21 cellular contexts compared by ENCODE assay signal in the genomic region with DNA sequence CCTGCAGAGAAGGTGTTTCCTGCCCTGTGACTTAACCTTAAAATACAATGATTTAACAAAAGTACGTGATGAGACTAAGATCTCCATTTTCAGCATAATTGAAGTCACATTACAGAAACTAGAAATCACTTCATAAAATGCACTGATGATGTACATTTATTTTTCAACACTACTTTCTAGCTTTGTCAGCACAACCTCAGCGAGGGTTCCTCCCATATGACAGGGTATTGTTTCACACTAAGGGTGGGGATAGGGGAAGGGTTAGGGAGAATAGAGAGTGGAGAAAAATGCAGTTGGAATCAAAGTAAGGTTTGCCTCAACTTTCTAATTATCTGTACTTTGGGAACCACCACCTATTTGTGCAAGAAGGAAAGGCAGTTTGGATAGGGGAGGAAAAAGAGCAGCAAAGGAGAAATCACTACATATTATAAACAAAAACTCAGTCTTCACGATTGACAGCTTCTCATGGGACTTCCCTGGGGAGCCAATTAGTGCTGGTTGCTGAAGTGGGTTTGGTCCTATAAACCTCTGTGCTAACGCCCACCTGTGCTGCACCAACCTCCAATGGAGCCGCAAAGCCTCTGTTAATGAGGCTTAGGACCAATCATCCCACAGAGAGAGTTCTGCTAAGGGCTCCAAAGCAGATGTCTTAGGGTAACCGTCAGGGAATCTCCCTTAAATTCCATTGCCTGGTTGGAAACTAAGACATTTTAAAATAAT.
DNase-seq lines count a peak whose midpoint lies in the region; ATAC-seq, FAIRE-seq and TF ChIP-seq lines count a peak whose summit lies in the region.
"Had no signal": no experiment of that assay in that cellular context is flagged by ENCODE, and none has a peak within 500 bp of the region (broad histone marks: within the 10 kb centered on the region; RNA-seq: fewer than 3 reads in every experiment).

No MANE protein-coding gene starts in this region.

- TF ChIP-seq EP300 in GM12878 (IDR thresholded peaks at IDR 0.05; ENCODE audit: borderline replicate concordance in 1 of 2, control insufficient read depth in 1 of 2, low read depth in 2 of 2, low read length in 2 of 2): peak in 1 of 2 experiments; percentile 17; a peak in 1 of 4 replicates

- in situ Hi-C loops in GM12878 (cut with MboI): no loop called here

- H3K79me2 ChIP-seq in GM12878 (ENCODE audit: control insufficient read depth, insufficient read depth, low read length): no peaks in the 10 kb centered on the region

- H3K4me1 ChIP-seq in GM12878 (ENCODE audit: control insufficient read depth, insufficient read depth, low read length): no peaks in the 10 kb centered on the region
- peaks cover 0 to 25% of the 10 kb centered on the region in 2 donors for H3K4me1 ChIP-seq in left lung

- CTCF ChIA-PET in GM12878 (lab: Yijun Ruan, JAX): no interaction called here

- H3K36me3 ChIP-seq in GM12878 (ENCODE audit: control insufficient read depth in 2 of 2, insufficient read depth in 2 of 2, low read length in 1 of 2) (no peaks in the 10 kb centered on the region), left lung (no peaks in the 10 kb centered on the region)

- TF ChIP-seq CTCF in GM12878 (IDR thresholded peaks at IDR 0.05 in 2 of 3, conservative IDR thresholded peaks at IDR 0.05 in 1 of 3; ENCODE audit: control insufficient read depth in 2 of 3, extremely low read depth in 1 of 3, insufficient read depth in 1 of 3, low read depth in 3 of 3, low read length in 3 of 3) (no peak), left lung (IDR thresholded peaks at IDR 0.05) (no peak)

- DNase-seq in NCI-H82 (lab: John Stamatoyannopoulos, UW): peak; percentile 36
- no peak for DNase-seq in NCI-H82 treated with DMSO at 0.1 percent for 48 hours (lab: John Stamatoyannopoulos, UW; ENCODE audit: unreplicated experiment)
- no peak for DNase-seq in GM12878 (ENCODE audit: low read depth, low spot score)
- no peak for DNase-seq in left lung
- DNase-seq in NCI-H1436 treated with DMSO at 0.1 percent for 48 hours (lab: John Stamatoyannopoulos, UW): no peak
- no peak for DNase-seq in inferior parietal cortex (ENCODE audit: extremely low spot score)
- DNase-seq: CD4-positive, CD25-positive, alpha-beta regulatory T cell; DMS53; GOT3; HCEC 1CT; Karpas-422; NCI-H1092 treated with DMSO at 0.1 percent for 48 hours; NCI-H146; NCI-H1930; NCI-H2107; NCI-H526; SHP77; T-cell had no signal

- intact Hi-C loops in GM12878 (cut with micrococcal nuclease; ENCODE audit: unreplicated experiment): no loop called here
- intact Hi-C loops in left lung (cut with DNase I): no loop called here

- H4K20me1 ChIP-seq in GM12878 (ENCODE audit: control insufficient read depth, insufficient read depth): no peaks in the 10 kb centered on the region

- H3K4me3 ChIP-seq in GM12878: no peak overlapping the region
- no peak overlapping the region for H3K4me3 ChIP-seq in left lung

- no peak overlapping the region for H2AFZ ChIP-seq in GM12878 (ENCODE audit: control insufficient read depth, low read depth, low read length)

- H3K9ac ChIP-seq in GM12878 (ENCODE audit: control insufficient read depth, insufficient read depth, low read length): no peak overlapping the region

- no peak for TF ChIP-seq RAD21 in GM12878 (IDR thresholded peaks at IDR 0.05; ENCODE audit: insufficient read depth, low read depth, low read length)

- no peak overlapping the region for H3K27ac ChIP-seq in GM12878 (ENCODE audit: control insufficient read depth, insufficient read depth)
- H3K27ac ChIP-seq in left lung: peak overlapping the region in 1 of 2 donors; percentile 40
- H3K27ac ChIP-seq: RWPE1 had no signal

- POLR2A ChIA-PET in GM12878 (lab: Charles Lee): no interaction called here

- BruUV-seq in GM12878 (replicated peaks; lab: Mats Ljungman, UMichigan): no TSS peak

- H3K27me3 ChIP-seq in GM12878 (replicated peaks in 1 of 2; ENCODE audit: control insufficient read depth in 2 of 2, insufficient read depth in 2 of 2, low read length in 1 of 2) (no peaks in the 10 kb centered on the region), left lung (no peaks in the 10 kb centered on the region)

- TF ChIP-seq POLR2A in GM12878 (IDR thresholded peaks at IDR 0.05; ENCODE audit: low read depth, low read length): no peak

- ATAC-seq in GM12878 (peak; percentile 80), left lung (peak; percentile 50), HG03097 (IDR thresholded peaks at IDR 0.05; ENCODE audit: low FRiP score, unreplicated experiment) (no peak)
- ATAC-seq: HepG2, T-cell had no signal

- FAIRE-seq in GM12878 (lab: Jason Lieb, UNC): no peak
- FAIRE-seq: HepG2 had no signal

- SMC1A ChIA-PET in GM12878 (lab: Charles Lee; ENCODE audit: uncharacterized antibody, unreplicated experiment): interaction anchor here (0.7 to 1.2 kb wide), 2 partner anchors 25 to 52 kb away, joined by 3 read pairs; no protein-coding TSS in a partner anchor

- RAD21 ChIA-PET in GM12878 (lab: Charles Lee; ENCODE audit: unreplicated experiment): no interaction called here

- H3K9me3 ChIP-seq in GM12878 (replicated peaks; ENCODE audit: control insufficient read depth, insufficient read depth, low read length): no peaks in the 10 kb centered on the region
- H3K9me3 ChIP-seq in left lung: no peaks in the 10 kb centered on the region

- H3K4me2 ChIP-seq in GM12878 (ENCODE audit: control insufficient read depth, insufficient read depth): no peak overlapping the region

- WGBS in GM12878 (ENCODE audit: insufficient coverage, insufficient replicate concordance, low lambda C conversion rate, missing lambda C conversion rate): 56% methylated on average over 6 of the region's 6 CpGs

TF ChIP-seq in GM12878, 131 proteins besides CTCF, POLR2A, EP300 and RAD21:
- no peak for TF ChIP-seq SRF (IDR thresholded peaks at IDR 0.05; ENCODE audit: low read depth in 2 of 2, low read length in 2 of 2)
- TF ChIP-seq SMC3 (IDR thresholded peaks at IDR 0.05; ENCODE audit: borderline replicate concordance, low read length): no peak
- peak; percentile 86; the same call in 1 of the 2 replicates for TF ChIP-seq BCL11A (IDR thresholded peaks at IDR 0.05; ENCODE audit: low read depth, low read length)
- TF ChIP-seq NRF1 (conservative IDR thresholded peaks at IDR 0.05; ENCODE audit: low read depth, low read length): no peak
- TF ChIP-seq, protein P1, sequence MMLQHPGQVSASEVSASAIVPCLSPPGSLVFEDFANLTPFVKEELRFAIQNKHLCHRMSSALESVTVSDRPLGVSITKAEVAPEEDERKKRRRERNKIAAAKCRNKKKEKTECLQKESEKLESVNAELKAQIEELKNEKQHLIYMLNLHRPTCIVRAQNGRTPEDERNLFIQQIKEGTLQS (IDR thresholded peaks at IDR 0.05; ENCODE audit: borderline replicate concordance, extremely low read depth, low read depth, low read length): no peak
- TF ChIP-seq HDAC6 (IDR thresholded peaks at IDR 0.05; ENCODE audit: unreplicated experiment): no peak
- 0 out of 2 replicates have a peak, but pooled peaks have one; percentile 42 for TF ChIP-seq DPF2 (IDR thresholded peaks at IDR 0.05)
- no peak for TF ChIP-seq RFX5 (IDR thresholded peaks at IDR 0.05; ENCODE audit: low read depth, low read length)
- TF ChIP-seq BHLHE40 (IDR thresholded peaks at IDR 0.05; ENCODE audit: borderline replicate concordance in 1 of 2, low read depth in 2 of 2, low read length in 1 of 2): peak in 1 of 2 experiments; percentile 6; a peak in 1 of 4 replicates
- peak; percentile 36; the same call in 1 of the 2 replicates for TF ChIP-seq IKZF1 (conservative IDR thresholded peaks at IDR 0.05)
- no peak for TF ChIP-seq HDGF (IDR thresholded peaks at IDR 0.05)
- TF ChIP-seq TCF12 (IDR thresholded peaks at IDR 0.05; ENCODE audit: low read depth, low read length): no peak
- TF ChIP-seq IKZF2 (IDR thresholded peaks at IDR 0.05): peak in 1 of 2 experiments; percentile 47; a peak in 2 of 4 replicates
- no peak for TF ChIP-seq ZNF622 (IDR thresholded peaks at IDR 0.05)
- TF ChIP-seq ZNF274 (IDR thresholded peaks at IDR 0.05; ENCODE audit: insufficient read depth, insufficient read length): no peak
- TF ChIP-seq EED (IDR thresholded peaks at IDR 0.05; ENCODE audit: low read depth): no peak
- TF ChIP-seq, protein P2, sequence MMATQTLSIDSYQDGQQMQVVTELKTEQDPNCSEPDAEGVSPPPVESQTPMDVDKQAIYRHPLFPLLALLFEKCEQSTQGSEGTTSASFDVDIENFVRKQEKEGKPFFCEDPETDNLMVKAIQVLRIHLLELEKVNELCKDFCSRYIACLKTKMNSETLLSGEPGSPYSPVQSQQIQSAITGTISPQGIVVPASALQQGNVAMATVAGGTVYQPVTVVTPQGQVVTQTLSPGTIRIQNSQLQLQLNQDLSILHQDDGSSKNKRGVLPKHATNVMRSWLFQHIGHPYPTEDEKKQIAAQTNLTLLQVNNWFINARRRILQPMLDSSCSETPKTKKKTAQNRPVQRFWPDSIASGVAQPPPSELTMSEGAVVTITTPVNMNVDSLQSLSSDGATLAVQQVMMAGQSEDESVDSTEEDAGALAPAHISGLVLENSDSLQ (IDR thresholded peaks at IDR 0.05): peak; percentile 81
- peak; percentile 98 for TF ChIP-seq MTA2 (IDR thresholded peaks at IDR 0.05; ENCODE audit: low read depth)
- TF ChIP-seq, protein P3, sequence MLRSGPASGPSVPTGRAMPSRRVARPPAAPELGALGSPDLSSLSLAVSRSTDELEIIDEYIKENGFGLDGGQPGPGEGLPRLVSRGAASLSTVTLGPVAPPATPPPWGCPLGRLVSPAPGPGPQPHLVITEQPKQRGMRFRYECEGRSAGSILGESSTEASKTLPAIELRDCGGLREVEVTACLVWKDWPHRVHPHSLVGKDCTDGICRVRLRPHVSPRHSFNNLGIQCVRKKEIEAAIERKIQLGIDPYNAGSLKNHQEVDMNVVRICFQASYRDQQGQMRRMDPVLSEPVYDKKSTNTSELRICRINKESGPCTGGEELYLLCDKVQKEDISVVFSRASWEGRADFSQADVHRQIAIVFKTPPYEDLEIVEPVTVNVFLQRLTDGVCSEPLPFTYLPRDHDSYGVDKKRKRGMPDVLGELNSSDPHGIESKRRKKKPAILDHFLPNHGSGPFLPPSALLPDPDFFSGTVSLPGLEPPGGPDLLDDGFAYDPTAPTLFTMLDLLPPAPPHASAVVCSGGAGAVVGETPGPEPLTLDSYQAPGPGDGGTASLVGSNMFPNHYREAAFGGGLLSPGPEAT (IDR thresholded peaks at IDR 0.05; ENCODE audit: low read depth): peak; percentile 39; the same call in 1 of the 2 replicates
- peak; percentile 84 for TF ChIP-seq MEF2B (IDR thresholded peaks at IDR 0.05; ENCODE audit: partially characterized antibody, poor library complexity, severe bottlenecking)
- TF ChIP-seq ATF7 (IDR thresholded peaks at IDR 0.05; ENCODE audit: low read depth): peak; percentile 18; the same call in 1 of the 2 replicates
- no peak for TF ChIP-seq ZNF384 (IDR thresholded peaks at IDR 0.05; ENCODE audit: borderline replicate concordance, low read depth, low read length)
